Comparison of ENCODE assay signal across 10 cellular contexts in genomic region chr6:37324131-37325033, GRCh38. TPM values are rescaled to one million over a fixed set of nuclear protein-coding genes. Genes with fewer than 3 reads are reported as not detected.
DNase-seq lines count a peak whose midpoint lies in the region; ATAC-seq, FAIRE-seq and TF ChIP-seq lines count a peak whose summit lies in the region.
"Had no signal": no experiment of that assay in that cellular context is flagged by ENCODE, and none has a peak within 500 bp of the region (broad histone marks: within the 10 kb centered on the region; RNA-seq: fewer than 3 reads in every experiment).

No MANE protein-coding gene starts in this region.

- peak; percentile 61 for DNase-seq in AG20443 (ENCODE audit: low spot score)
- DNase-seq in HTR-8/SVneo (ENCODE audit: insufficient read length, low spot score): peak; percentile 14
- DNase-seq in activated naive CD4-positive, alpha-beta T cell treated with anti-CD3 and anti-CD28 coated beads, Interleukin-2, amount 50 U/mL, for 72 hours (ENCODE audit: low spot score in 2 of 2): no peak
- no peak for DNase-seq in HT-29 (ENCODE audit: low spot score)
- no peak for DNase-seq in NCI-H1048 (lab: John Stamatoyannopoulos, UW)
- DNase-seq in NCI-H524 (lab: John Stamatoyannopoulos, UW): no peak
- DNase-seq: DMS53 had no signal

- FAIRE-seq in HTR-8/SVneo (lab: Jason Lieb, UNC): no peak

- TF ChIP-seq CTCF in liver (IDR thresholded peaks at IDR 0.05; ENCODE audit: low read depth, low read length, missing input control): no peak

- peaks cover 2 to 14% (median 9%) of the 10 kb centered on the region in 4 donors for H3K36me3 ChIP-seq in liver (ENCODE audit: control insufficient read depth in 4 of 4, insufficient read depth in 3 of 4, low read depth in 1 of 4, low read length in 3 of 4)

- H3K4me1 ChIP-seq in liver (ENCODE audit: control insufficient read depth in 4 of 4, insufficient read depth in 4 of 4, low read length in 3 of 4): peaks cover 0 to 14% (median 9%) of the 10 kb centered on the region in 4 donors

- H3K9me3 Mint-ChIP-seq in activated naive CD4-positive, alpha-beta T cell treated with anti-CD3 and anti-CD28 coated beads, Interleukin-2, amount 50 U/mL, for 72 hours: no peaks in the 10 kb centered on the region
- H3K9me3 Mint-ChIP-seq: central memory CD8-positive, alpha-beta T cell had no signal

- 74% methylated on average over 4 of the region's 4 CpGs for WGBS in liver

- no peaks in the 10 kb centered on the region for H3K36me3 Mint-ChIP-seq in activated naive CD4-positive, alpha-beta T cell treated with anti-CD3 and anti-CD28 coated beads, Interleukin-2, amount 50 U/mL, for 72 hours

- no peaks in the 10 kb centered on the region for H3K27me3 ChIP-seq in liver (ENCODE audit: control insufficient read depth in 4 of 4, insufficient read depth in 4 of 4, low read length in 3 of 4)

- TF ChIP-seq RAD21 in liver (IDR thresholded peaks at IDR 0.05): no peak

- no peak overlapping the region for H3K4me3 ChIP-seq in liver (ENCODE audit: low read depth in 1 of 3, low read length in 3 of 3)

- ATAC-seq in activated naive CD4-positive, alpha-beta T cell treated with anti-CD3 and anti-CD28 coated beads, Interleukin-2, amount 50 U/mL, for 72 hours: peak; percentile 87 to 88
- ATAC-seq in HG03039 (IDR thresholded peaks at IDR 0.05; ENCODE audit: unreplicated experiment): no peak

- H3K9me3 ChIP-seq in liver (ENCODE audit: control insufficient read depth in 4 of 4, low read length in 3 of 4): no peaks in the 10 kb centered on the region

- H3K27ac Mint-ChIP-seq in activated naive CD4-positive, alpha-beta T cell treated with anti-CD3 and anti-CD28 coated beads, Interleukin-2, amount 50 U/mL, for 72 hours: peak overlapping the region in 1 of 2 donors; percentile 33

- H3K9ac ChIP-seq in liver (ENCODE audit: low read depth in 1 of 2, low read length in 2 of 2): no peak overlapping the region

- H3K27ac ChIP-seq in liver (ENCODE audit: low read depth in 1 of 2, low read length in 2 of 2): peak overlapping the region; percentile 51 to 55

TF ChIP-seq in liver, 16 proteins besides CTCF, POLR2A, EP300 and RAD21:
- TF ChIP-seq EGR1 (IDR thresholded peaks at IDR 0.05; ENCODE audit: low read depth in 2 of 2) (no peak), SP1 (IDR thresholded peaks at IDR 0.05) (no peak), NR2F2 (IDR thresholded peaks at IDR 0.05) (no peak), REST (IDR thresholded peaks at IDR 0.05) (no peak), RXRA (IDR thresholded peaks at IDR 0.05) (no peak), ZBTB33 (IDR thresholded peaks at IDR 0.05) (no peak), FOXA1 (IDR thresholded peaks at IDR 0.05) (no peak), FOXA2 (IDR thresholded peaks at IDR 0.05) (no peak), HNF4A (conservative IDR thresholded peaks at IDR 0.05) (no peak), JUND (IDR thresholded peaks at IDR 0.05) (no peak), YY1 (IDR thresholded peaks at IDR 0.05) (no peak), ATF3 (IDR thresholded peaks at IDR 0.05) (no peak), TAF1 (conservative IDR thresholded peaks at IDR 0.05) (no peak), HNF4G (IDR thresholded peaks at IDR 0.05) (no peak), GABPA (IDR thresholded peaks at IDR 0.05 in 1 of 2, conservative IDR thresholded peaks at IDR 0.05 in 1 of 2) (no peak)
- TF ChIP-seq, protein P1, sequence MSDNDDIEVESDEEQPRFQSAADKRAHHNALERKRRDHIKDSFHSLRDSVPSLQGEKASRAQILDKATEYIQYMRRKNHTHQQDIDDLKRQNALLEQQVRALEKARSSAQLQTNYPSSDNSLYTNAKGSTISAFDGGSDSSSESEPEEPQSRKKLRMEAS (IDR thresholded peaks at IDR 0.05): no peak

RNA-seq across cellular contexts. Expression of gene RNF8, which starts 29.4 kb away (rescaled TPM):
- total RNA-seq in activated naive CD4-positive, alpha-beta T cell treated with anti-CD3 and anti-CD28 coated beads, Interleukin-2, amount 50 U/mL, for 72 hours: 10 to 100 TPM; 18.1 to 28.0 TPM
- total RNA-seq in liver: 1 to 10 TPM; 8.5 to 9.9 TPM
- polyA plus RNA-seq in liver: 1 to 10 TPM; 6.1 to 6.5 TPM
- total RNA-seq in HT-29 (2014; rRNA removed; shearing (Covaris generic)): 10.2 and 11.6 TPM in 2 replicates

Comparison
In these comparisons a context has a peak if more than half of its experiments do, and no peak if none do; other contexts are left out.
1. DNase-seq: peak in AG20443 (single experiment) and HTR-8/SVneo (single experiment); none in activated naive CD4-positive, alpha-beta T cell treated with anti-CD3 and anti-CD28 coated beads, Interleukin-2, amount 50 U/mL, for 72 hours (0 of 2), HT-29 (single experiment), NCI-H1048 (single experiment) and NCI-H524 (0 of 2).